16 cellular contexts compared by ENCODE assay signal in genomic region chr15:27490867-27491595, GRCh38.
"Had no signal": no experiment of that assay in that cellular context is flagged by ENCODE, and none has a peak within 500 bp of the region (broad histone marks: within the 10 kb centered on the region; RNA-seq: fewer than 3 reads in every experiment).

No MANE protein-coding gene starts in this region.

- H3K27ac ChIP-seq: coronary artery, esophagus muscularis mucosa, prostate gland, right lobe of liver, VCaP had no signal

- H3K36me3 ChIP-seq: esophagus muscularis mucosa, prostate gland, right lobe of liver had no signal

- H3K4me1 ChIP-seq: esophagus muscularis mucosa, prostate gland, right lobe of liver had no signal

- H3K4me3 ChIP-seq: coronary artery, esophagus muscularis mucosa, prostate gland, right lobe of liver had no signal

- H3K27me3 ChIP-seq: esophagus muscularis mucosa, right lobe of liver had no signal

- DNase-seq: activated CD4-positive, alpha-beta T cell treated with anti-CD3 and anti-CD28 coated beads, Interleukin-2, amount 50 U/mL, for 48 hours; activated naive CD4-positive, alpha-beta T cell treated with anti-CD3 and anti-CD28 coated beads, Interleukin-2, amount 50 U/mL, for 16 hours; central memory CD4-positive, alpha-beta T cell; glutamatergic neuron; mammary epithelial cell; naive thymus-derived CD8-positive, alpha-beta T cell; occipital lobe; right lobe of liver; stimulated activated naive CD8-positive, alpha-beta T cell treated with anti-CD3 and anti-CD28 coated beads, Interleukin-15, Interleukin-2, amounts not matched to agents 100 U/mL and 50 U/mL, for 24 hours; T-cell; T1000; trophoblast cell had no signal
